In the genomic region with DNA sequence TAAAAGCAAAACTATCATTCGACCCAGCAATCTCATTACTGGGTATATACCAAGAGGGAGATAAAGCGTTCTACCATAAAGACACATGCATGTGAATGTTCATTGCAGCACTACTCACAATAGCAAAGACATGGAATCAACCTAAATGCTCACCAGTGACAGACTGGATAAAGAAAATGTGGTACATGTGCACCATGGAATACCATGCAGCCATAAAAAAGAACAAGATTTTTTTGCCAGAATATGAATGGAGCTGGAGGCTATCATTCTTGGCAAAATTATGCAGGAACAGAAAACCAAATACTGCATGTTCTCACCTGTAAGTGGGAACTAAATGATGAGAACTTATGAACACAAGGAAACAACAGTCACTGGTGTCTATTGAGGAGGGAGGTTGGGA, we compare ENCODE assay signal across 3 cellular contexts.
TF ChIP-seq lines count a peak whose summit lies in the region.

No MANE protein-coding gene starts in this region.

TF ChIP-seq in HEK293, 187 proteins besides CTCF, POLR2A, EP300 and RAD21:
- TF ChIP-seq, protein P1, sequence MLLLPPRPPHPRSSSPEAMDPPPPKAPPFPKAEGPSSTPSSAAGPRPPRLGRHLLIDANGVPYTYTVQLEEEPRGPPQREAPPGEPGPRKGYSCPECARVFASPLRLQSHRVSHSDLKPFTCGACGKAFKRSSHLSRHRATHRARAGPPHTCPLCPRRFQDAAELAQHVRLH (tag by site-specific recombination; IDR thresholded peaks at IDR 0.05) = 0 out of 2 replicates have a peak, but pooled peaks have one; percentile 25
- TF ChIP-seq, protein P2, sequence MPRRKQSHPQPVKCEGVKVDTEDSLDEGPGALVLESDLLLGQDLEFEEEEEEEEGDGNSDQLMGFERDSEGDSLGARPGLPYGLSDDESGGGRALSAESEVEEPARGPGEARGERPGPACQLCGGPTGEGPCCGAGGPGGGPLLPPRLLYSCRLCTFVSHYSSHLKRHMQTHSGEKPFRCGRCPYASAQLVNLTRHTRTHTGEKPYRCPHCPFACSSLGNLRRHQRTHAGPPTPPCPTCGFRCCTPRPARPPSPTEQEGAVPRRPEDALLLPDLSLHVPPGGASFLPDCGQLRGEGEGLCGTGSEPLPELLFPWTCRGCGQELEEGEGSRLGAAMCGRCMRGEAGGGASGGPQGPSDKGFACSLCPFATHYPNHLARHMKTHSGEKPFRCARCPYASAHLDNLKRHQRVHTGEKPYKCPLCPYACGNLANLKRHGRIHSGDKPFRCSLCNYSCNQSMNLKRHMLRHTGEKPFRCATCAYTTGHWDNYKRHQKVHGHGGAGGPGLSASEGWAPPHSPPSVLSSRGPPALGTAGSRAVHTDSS (tag by site-specific recombination; IDR thresholded peaks at IDR 0.05) = no peak
- TF ChIP-seq ZNF311 (tag by site-specific recombination; IDR thresholded peaks at IDR 0.05; ENCODE audit: borderline replicate concordance) (no peak), ZNF146 (tag by site-specific recombination; IDR thresholded peaks at IDR 0.05) (peak; percentile 93)

TF ChIP-seq in K562, 482 proteins besides CTCF, POLR2A, EP300 and RAD21:
- TF ChIP-seq BCOR (IDR thresholded peaks at IDR 0.05) = peak; percentile 37; the same call in 1 of the 2 replicates
- TF ChIP-seq FOXA1 (IDR thresholded peaks at IDR 0.05; ENCODE audit: borderline replicate concordance) = no peak
- peak; percentile 89 for TF ChIP-seq ZNF146 (CRISPR knock-in tag; IDR thresholded peaks at IDR 0.05; ENCODE audit: unreplicated experiment)
TF ChIP-seq in K562: peak in this region for 2.

TF ChIP-seq in HepG2, 621 proteins besides CTCF, POLR2A, EP300 and RAD21:
- TF ChIP-seq, protein P3, sequence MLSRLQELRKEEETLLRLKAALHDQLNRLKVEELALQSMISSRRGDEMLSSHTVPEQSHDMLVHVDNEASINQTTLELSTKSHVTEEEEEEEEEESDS (CRISPR knock-in tag; IDR thresholded peaks at IDR 0.05; ENCODE audit: borderline replicate concordance) = no peak
- no peak for TF ChIP-seq GABPA (IDR thresholded peaks at IDR 0.05; ENCODE audit: low read depth, low read length)
- no peak for TF ChIP-seq GABPA (CRISPR knock-in tag; IDR thresholded peaks at IDR 0.05; ENCODE audit: low read depth)
- TF ChIP-seq ZNF431 (CRISPR knock-in tag; IDR thresholded peaks at IDR 0.05; ENCODE audit: borderline replicate concordance, low read depth) = no peak
- TF ChIP-seq, protein P4, sequence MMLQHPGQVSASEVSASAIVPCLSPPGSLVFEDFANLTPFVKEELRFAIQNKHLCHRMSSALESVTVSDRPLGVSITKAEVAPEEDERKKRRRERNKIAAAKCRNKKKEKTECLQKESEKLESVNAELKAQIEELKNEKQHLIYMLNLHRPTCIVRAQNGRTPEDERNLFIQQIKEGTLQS (CRISPR knock-in tag; IDR thresholded peaks at IDR 0.05) = no peak
- no peak for TF ChIP-seq RARG (CRISPR knock-in tag; IDR thresholded peaks at IDR 0.05; ENCODE audit: low read depth)
- TF ChIP-seq NBN (conservative IDR thresholded peaks at IDR 0.05) = no peak
- TF ChIP-seq TGIF2 (CRISPR knock-in tag; IDR thresholded peaks at IDR 0.05) = no peak
- no peak for TF ChIP-seq ZNF451 (CRISPR knock-in tag; IDR thresholded peaks at IDR 0.05)
- no peak for TF ChIP-seq ZNF274 (CRISPR knock-in tag; IDR thresholded peaks at IDR 0.05)
